In the genomic region with DNA sequence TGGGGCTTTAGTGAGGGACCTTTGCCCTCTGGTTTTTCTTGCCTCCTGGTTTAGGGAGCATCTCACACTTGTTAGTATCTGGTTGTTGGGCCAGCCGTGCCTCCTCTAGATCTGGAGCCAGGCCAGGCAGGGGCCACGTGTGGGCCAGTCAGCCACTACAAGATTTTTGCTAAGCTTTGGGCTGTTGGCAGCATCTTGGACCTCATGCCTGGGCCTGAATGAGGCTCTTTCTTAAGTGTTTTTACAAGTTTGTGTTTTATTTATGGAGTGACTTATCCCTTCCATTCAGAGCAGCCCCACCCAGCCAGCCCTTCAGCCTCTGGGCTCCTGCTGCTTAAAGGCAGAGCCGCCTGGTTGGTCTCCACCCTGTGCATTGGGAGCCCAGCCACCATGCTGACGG, we compare ENCODE assay signal across 9 cellular contexts. TPM values are rescaled to one million over a fixed set of nuclear protein-coding genes. Genes with fewer than 3 reads are reported as not detected.
DNase-seq lines count a peak whose midpoint lies in the region; ATAC-seq and TF ChIP-seq lines count a peak whose summit lies in the region.
"Had no signal": no experiment of that assay in that cellular context is flagged by ENCODE, and none has a peak within 500 bp of the region (broad histone marks: within the 10 kb centered on the region; RNA-seq: fewer than 3 reads in every experiment).

No MANE protein-coding gene starts in this region.

- CTCF ChIA-PET in activated CD4-positive, alpha-beta T cell treated with anti-CD3 and anti-CD28 coated beads for 36 hours (lab: Charles Lee), result interaction anchor here (1.0 to 17.6 kb wide), 5 partner anchors 10 to 139 kb away, joined by 3 to 399 read pairs (median 4); partner anchors contain the start of gene CD52

- no peaks in the 10 kb centered on the region for H3K27me3 ChIP-seq in thoracic aorta (replicated peaks; ENCODE audit: insufficient read depth)

- peak; percentile 27 for DNase-seq in activated CD4-positive, alpha-beta T cell treated with anti-CD3 and anti-CD28 coated beads for 36 hours
- DNase-seq in activated CD4-positive, alpha-beta T cell treated with anti-CD3 and anti-CD28 coated beads for 4 hours, result no peak
- DNase-seq in left ventricle myocardium superior, result peak; percentile 67
- peak; percentile 50 for DNase-seq in thoracic aorta (ENCODE audit: low spot score)
- DNase-seq in KG1 (lab: John Stamatoyannopoulos, UW), result no peak
- DNase-seq: cortex of kidney had no signal

- intact Hi-C loops in activated CD4-positive, alpha-beta T cell treated with anti-CD3 and anti-CD28 coated beads for 36 hours (cut with DNase I, micrococcal nuclease), result loop anchor here (2.0 to 5.0 kb wide), 4 partner anchors 84 to 304 kb away; partner anchors contain the start of gene HMGN2 (in 1 of the 2)
- intact Hi-C loops in left ventricle myocardium superior (cut with micrococcal nuclease), result loop anchor here (5.0 kb wide), 1 partner anchor 44 kb away; no protein-coding TSS in a partner anchor

- H3K27ac ChIP-seq in thoracic aorta, result peak overlapping the region; percentile 94 to 98

- POLR2A ChIA-PET in activated CD4-positive, alpha-beta T cell treated with anti-CD3 and anti-CD28 coated beads for 36 hours (lab: Charles Lee), result no interaction called here

- peak overlapping the region; percentile 89 for H3K4me3 ChIP-seq in thoracic aorta

- peak overlapping the region; percentile 94 for H3K27ac Mint-ChIP-seq in activated CD4-positive, alpha-beta T cell treated with anti-CD3 and anti-CD28 coated beads for 36 hours
- H3K27ac Mint-ChIP-seq in activated naive CD8-positive, alpha-beta T cell, result peak overlapping the region; percentile 100

- H3K4me1 Mint-ChIP-seq in activated CD4-positive, alpha-beta T cell treated with anti-CD3 and anti-CD28 coated beads for 36 hours, result peaks cover 76% of the 10 kb centered on the region
- peaks cover 76% of the 10 kb centered on the region for H3K4me1 Mint-ChIP-seq in activated naive CD8-positive, alpha-beta T cell (ENCODE audit: low read depth)

- H3K36me3 ChIP-seq in thoracic aorta, result no peaks in the 10 kb centered on the region

- H3K9me3 ChIP-seq in thoracic aorta, result no peaks in the 10 kb centered on the region

- H3K36me3 Mint-ChIP-seq in activated CD4-positive, alpha-beta T cell treated with anti-CD3 and anti-CD28 coated beads for 36 hours (ENCODE audit: low read depth), result peaks cover 66% of the 10 kb centered on the region
- peaks cover 26% of the 10 kb centered on the region for H3K36me3 Mint-ChIP-seq in activated naive CD8-positive, alpha-beta T cell

- TF ChIP-seq CTCF in thoracic aorta (IDR thresholded peaks at IDR 0.05), result no peak

- no peak for ATAC-seq in activated CD4-positive, alpha-beta T cell treated with anti-CD3 and anti-CD28 coated beads for 36 hours
- peak; percentile 2 for ATAC-seq in left ventricle myocardium superior
- ATAC-seq in thoracic aorta (ENCODE audit: insufficient number of reproducible peaks, low FRiP score, low read depth), result peak; percentile 34
- no peak for ATAC-seq in GM18909 (IDR thresholded peaks at IDR 0.05; ENCODE audit: poor library complexity, unreplicated experiment)
- ATAC-seq in HG03469 (IDR thresholded peaks at IDR 0.05; ENCODE audit: unreplicated experiment), result no peak

- no peaks in the 10 kb centered on the region for H3K27me3 Mint-ChIP-seq in activated CD4-positive, alpha-beta T cell treated with anti-CD3 and anti-CD28 coated beads for 36 hours
- H3K27me3 Mint-ChIP-seq in activated naive CD8-positive, alpha-beta T cell, result no peaks in the 10 kb centered on the region

- peak overlapping the region; percentile 39 for H3K4me3 Mint-ChIP-seq in activated CD4-positive, alpha-beta T cell treated with anti-CD3 and anti-CD28 coated beads for 36 hours
- H3K4me3 Mint-ChIP-seq in activated naive CD8-positive, alpha-beta T cell, result peak overlapping the region; percentile 94

- no peaks in the 10 kb centered on the region for H3K9me3 Mint-ChIP-seq in activated CD4-positive, alpha-beta T cell treated with anti-CD3 and anti-CD28 coated beads for 36 hours (ENCODE audit: low read depth)
- peaks cover 2% of the 10 kb centered on the region for H3K9me3 Mint-ChIP-seq in activated naive CD8-positive, alpha-beta T cell (ENCODE audit: low read depth)

- H3K4me1 ChIP-seq in thoracic aorta (ENCODE audit: control insufficient read depth in 1 of 2, low read depth in 2 of 2), result peaks cover 34 to 66% of the 10 kb centered on the region in 2 donors

RNA-seq across cellular contexts. Expression of gene SH3BGRL3, which starts 1.6 kb away (rescaled TPM):
- 100 to 1,000 TPM; 267 to 381 TPM for total RNA-seq in activated CD4-positive, alpha-beta T cell treated with anti-CD3 and anti-CD28 coated beads for 36 hours
- 34.7 TPM for total RNA-seq in left ventricle myocardium superior
- 100 to 1,000 TPM in 1 of 2 donors, 10 to 100 TPM in 1; 79.2 to 137 TPM for total RNA-seq in thoracic aorta

RNA-seq across cellular contexts. Expression of gene UBXN11, which starts 28.1 kb away (rescaled TPM):
- total RNA-seq in activated CD4-positive, alpha-beta T cell treated with anti-CD3 and anti-CD28 coated beads for 36 hours, result 10 to 100 TPM; 19.4 to 22.2 TPM
- 9.7 TPM for total RNA-seq in left ventricle myocardium superior
- 10 to 100 TPM in 1 of 2 donors, 1 to 10 TPM in 1; 9.6 to 23.2 TPM for total RNA-seq in thoracic aorta

RNA-seq across cellular contexts. Expression of gene CD52, which starts 39.5 kb away (rescaled TPM):
- total RNA-seq in activated CD4-positive, alpha-beta T cell treated with anti-CD3 and anti-CD28 coated beads for 36 hours, result 100 to 1,000 TPM; 216 to 217 TPM
- total RNA-seq in left ventricle myocardium superior (6.3 TPM), thoracic aorta (1 to 10 TPM in 1 of 2 donors, not detected in 1; 2.7 TPM)

RNA-seq across cellular contexts. Expression of gene CEP85, which starts 44.3 kb away (rescaled TPM):
- 10 to 100 TPM; 31.1 to 31.9 TPM for total RNA-seq in activated CD4-positive, alpha-beta T cell treated with anti-CD3 and anti-CD28 coated beads for 36 hours
- total RNA-seq in left ventricle myocardium superior (91.1 TPM), thoracic aorta (1 to 10 TPM; 2.8 to 4.0 TPM)

Comparison
In these comparisons a context has a peak if more than half of its experiments do, and no peak if none do; other contexts are left out.
1. DNase-seq: peak in activated CD4-positive, alpha-beta T cell treated with anti-CD3 and anti-CD28 coated beads for 36 hours (single experiment), left ventricle myocardium superior (single experiment) and thoracic aorta (single experiment); none in activated CD4-positive, alpha-beta T cell treated with anti-CD3 and anti-CD28 coated beads for 4 hours (0 of 2) and KG1 (single experiment).
2. ATAC-seq: peak in left ventricle myocardium superior (single experiment) and thoracic aorta (single experiment); none in activated CD4-positive, alpha-beta T cell treated with anti-CD3 and anti-CD28 coated beads for 36 hours (single experiment), GM18909 (single experiment) and HG03469 (single experiment).
3. RNA of gene CD52, which starts 39.5 kb away (total RNA-seq): 216 to 217 TPM in activated CD4-positive, alpha-beta T cell treated with anti-CD3 and anti-CD28 coated beads for 36 hours; 6.3 TPM in left ventricle myocardium superior (single experiment) and 2.7 TPM in thoracic aorta; every median in the first group is over 10 times any median in the second.